Comparison of ENCODE assay signal across 12 cellular contexts in the genomic region with DNA sequence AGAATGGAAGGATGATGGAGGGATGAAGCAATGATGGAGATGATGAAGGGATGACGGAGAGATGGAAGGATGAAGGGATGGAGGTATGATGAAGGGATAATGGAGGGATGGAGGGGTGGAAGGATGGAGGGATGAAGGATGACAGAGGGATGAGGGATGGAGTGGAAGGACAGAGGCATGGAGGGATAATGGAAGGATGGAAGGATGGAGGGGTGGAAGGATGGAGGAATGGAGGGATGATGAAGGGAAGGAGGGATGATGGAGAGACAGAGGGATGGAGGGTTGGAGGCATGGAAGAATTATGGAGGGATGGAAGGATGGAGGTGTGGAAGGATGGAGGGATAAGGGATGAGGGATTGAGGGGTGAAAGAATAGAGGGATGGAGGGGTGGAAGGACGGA.
"Had no signal": no experiment of that assay in that cellular context is flagged by ENCODE, and none has a peak within 500 bp of the region (broad histone marks: within the 10 kb centered on the region; RNA-seq: fewer than 3 reads in every experiment).

No MANE protein-coding gene starts in this region.

- H3K4me3 ChIP-seq: MG63, PC-9, SJCRH30, SK-N-MC had no signal

- H3K27ac ChIP-seq: PC-9, RWPE1, SJCRH30, SK-N-MC had no signal

- H3K4me2 ChIP-seq: PC-9 had no signal

- H3K36me3 ChIP-seq: MG63, SJCRH30 had no signal

- H2AFZ ChIP-seq: PC-9 had no signal

- FAIRE-seq: RCC 7860 had no signal

- H3K9me3 ChIP-seq: MG63, SJCRH30 had no signal

- H3K27me3 ChIP-seq: MG63 had no signal

- DNase-seq: NCI-H1048, NCI-H2029 treated with DMSO at 0.1 percent for 48 hours, NCI-H2107, NCI-H524 treated with DMSO at 0.1 percent for 48 hours, SIG-M5 had no signal

- ATAC-seq: Right ventricle myocardium inferior had no signal
